10 cellular contexts compared by ENCODE assay signal in genomic region chr3:134372405-134373277, GRCh38. TPM values are rescaled to one million over a fixed set of nuclear protein-coding genes. Genes with fewer than 3 reads are reported as not detected.
DNase-seq lines count a peak whose midpoint lies in the region; ATAC-seq and TF ChIP-seq lines count a peak whose summit lies in the region.
"Had no signal": no experiment of that assay in that cellular context is flagged by ENCODE, and none has a peak within 500 bp of the region (broad histone marks: within the 10 kb centered on the region; RNA-seq: fewer than 3 reads in every experiment).

No MANE protein-coding gene starts in this region.

- ATAC-seq in Panc1 (no peak), HG03571 (IDR thresholded peaks at IDR 0.05; ENCODE audit: unreplicated experiment) (no peak)

- H3K4me2 ChIP-seq in fibroblast of lung (ENCODE audit: extremely low read depth, insufficient read depth, low read length) (peak overlapping the region; percentile 98), neuronal stem cell (ENCODE audit: insufficient read depth, low read length, poor library complexity, severe bottlenecking) (peak overlapping the region; percentile 73)

- H3K27ac ChIP-seq in Panc1 (ENCODE audit: low read length) (peak overlapping the region; percentile 94), fibroblast of lung (ENCODE audit: insufficient read depth, low read length) (peak overlapping the region; percentile 92), neuronal stem cell (replicated peaks; ENCODE audit: low read length) (peak overlapping the region; percentile 99)

- H3K79me1 ChIP-seq in neuronal stem cell (ENCODE audit: low read depth, low read length) = peaks cover 7% of the 10 kb centered on the region

- H3K9ac ChIP-seq in fibroblast of lung (ENCODE audit: insufficient read depth, low read length) (peak overlapping the region; percentile 100), neuronal stem cell (ENCODE audit: low read depth, low read length, poor library complexity) (peak overlapping the region; percentile 95)

- peaks cover 72% of the 10 kb centered on the region for H3K4me1 ChIP-seq in Panc1 (ENCODE audit: control insufficient read depth, insufficient read depth, low read length)
- H3K4me1 ChIP-seq in fibroblast of lung (ENCODE audit: control insufficient read depth, extremely low read depth, insufficient read depth, low read length) = peaks cover 44% of the 10 kb centered on the region
- peaks cover 19 to 46% of the 10 kb centered on the region in 2 donors for H3K4me1 ChIP-seq in neuronal stem cell (ENCODE audit: control insufficient read depth in 2 of 2, insufficient read depth in 1 of 2, low read depth in 1 of 2, low read length in 2 of 2)

- H3K4ac ChIP-seq in neuronal stem cell (ENCODE audit: low read length) = no peak overlapping the region

- no peak overlapping the region for H2AFZ ChIP-seq in fibroblast of lung (ENCODE audit: low read length)
- H2AFZ ChIP-seq in neuronal stem cell (ENCODE audit: low read length) = no peak overlapping the region

- H2BK12ac ChIP-seq in neuronal stem cell (ENCODE audit: low read length) = no peak overlapping the region

- in situ Hi-C loops in Panc1 (cut with HindIII; ENCODE audit: low pct_unique_long_range_greater_than_20kb, low sequenced_read_pairs) = no loop called here
- in situ Hi-C loops in GM13976 (cut with MboI; ENCODE audit: low sequenced_read_pairs, unreplicated experiment) = no loop called here

- H3K14ac ChIP-seq in neuronal stem cell (ENCODE audit: low read length) = no peak overlapping the region

- H3K27me3 ChIP-seq in Panc1 (ENCODE audit: control insufficient read depth, insufficient read depth, low read length) (no peaks in the 10 kb centered on the region), fibroblast of lung (ENCODE audit: control insufficient read depth, insufficient read depth, low read length) (no peaks in the 10 kb centered on the region), neuronal stem cell (ENCODE audit: control insufficient read depth in 3 of 3, insufficient read depth in 3 of 3, low read depth in 1 of 3, low read length in 3 of 3) (peaks cover 0 to 21% (median 4%) of the 10 kb centered on the region in 3 experiments)

- H4K8ac ChIP-seq in neuronal stem cell (ENCODE audit: low read depth, low read length) = no peak overlapping the region

- no peak overlapping the region for H2BK120ac ChIP-seq in neuronal stem cell (ENCODE audit: low read depth, low read length)

- no peak overlapping the region for H3K23ac ChIP-seq in neuronal stem cell (ENCODE audit: low read depth, low read length, poor library complexity)

- H3K36me3 ChIP-seq in Panc1 (ENCODE audit: control insufficient read depth, insufficient read depth, low read length) (peaks cover 23% of the 10 kb centered on the region), fibroblast of lung (ENCODE audit: control insufficient read depth, insufficient read depth, low read length) (peaks cover 33% of the 10 kb centered on the region), neuronal stem cell (replicated peaks in 1 of 2; ENCODE audit: control insufficient read depth in 2 of 2, insufficient read depth in 2 of 2, low read length in 2 of 2) (peaks cover 38 to 50% of the 10 kb centered on the region in 2 donors)

- DNase-seq in AG04449 (ENCODE audit: low read depth, low spot score) (no peak), Panc1 (ENCODE audit: low read depth, low spot score) (no peak), fibroblast of lung (ENCODE audit: low read depth in 2 of 2) (no peak), neuronal stem cell (ENCODE audit: low spot score) (no peak), NCI-H510A treated with DMSO at 0.1 percent for 48 hours (lab: John Stamatoyannopoulos, UW) (no peak), GM19240 (ENCODE audit: insufficient read length, low spot score) (no peak), GM13976 (ENCODE audit: low spot score) (no peak)
- DNase-seq: activated CD4-positive, alpha-beta T cell treated with anti-CD3 and anti-CD28 coated beads for 48 hours; NCI-H2081 treated with DMSO at 0.1 percent for 48 hours had no signal

- peaks cover 65% of the 10 kb centered on the region for H3K79me2 ChIP-seq in fibroblast of lung (ENCODE audit: control insufficient read depth, insufficient read depth, low read length)

- H4K91ac ChIP-seq in neuronal stem cell (ENCODE audit: low read depth, low read length, poor library complexity) = no peak overlapping the region

- H3K9me3 ChIP-seq in Panc1 (ENCODE audit: control insufficient read depth, insufficient read depth, low read depth, low read length) (no peaks in the 10 kb centered on the region), fibroblast of lung (ENCODE audit: control insufficient read depth, insufficient read depth, low read depth, low read length) (no peaks in the 10 kb centered on the region), neuronal stem cell (replicated peaks in 1 of 2; ENCODE audit: control insufficient read depth in 2 of 2, insufficient read depth in 1 of 2, low read depth in 1 of 2, low read length in 2 of 2) (no peaks in the 10 kb centered on the region)

- H2BK5ac ChIP-seq in neuronal stem cell (ENCODE audit: low read length) = peak overlapping the region; percentile 99

- CTCF ChIA-PET in AG04449 (lab: Yijun Ruan, JAX) (interaction anchor here (1.0 to 6.8 kb wide), 7 partner anchors 11 to 114 kb away, joined by 3 to 62 read pairs (median 3); no protein-coding TSS in a partner anchor), Panc1 (lab: Charles Lee) (interaction anchor here (0.6 kb wide), 2 partner anchors 101 to 111 kb away, joined by 3 to 4 read pairs; no protein-coding TSS in a partner anchor)

- TF ChIP-seq CTCF in AG04449 (IDR thresholded peaks at IDR 0.05; ENCODE audit: insufficient read depth, low read length, missing control alignments) = no peak
- no peak for TF ChIP-seq CTCF in Panc1 (IDR thresholded peaks at IDR 0.05)
- no peak for TF ChIP-seq CTCF in fibroblast of lung (conservative IDR thresholded peaks at IDR 0.05 in 1 of 2, IDR thresholded peaks at IDR 0.05 in 1 of 2; ENCODE audit: low read depth in 1 of 2, low read length in 2 of 2)
- no peak for TF ChIP-seq CTCF in GM13976 (IDR thresholded peaks at IDR 0.05; ENCODE audit: borderline replicate concordance, control extremely low read depth, extremely low read depth, insufficient read depth, missing control alignments)

- POLR2A ChIA-PET in AG04449 (lab: Yijun Ruan, JAX) = interaction anchor here (0.6 to 13.6 kb wide), 19 partner anchors 10 to 113 kb away, joined by 3 to 172 read pairs (median 10); partner anchors contain the start of genes ANAPC13 and CEP63
- POLR2A ChIA-PET in Panc1 (lab: Charles Lee) = interaction anchor here (0.6 to 1.5 kb wide), 3 partner anchors 9 to 825 kb away, joined by 4 to 7 read pairs (median 7); no protein-coding TSS in a partner anchor

- peak overlapping the region; percentile 46 for H2BK15ac ChIP-seq in neuronal stem cell (ENCODE audit: low read length)

- no peaks in the 10 kb centered on the region for H4K20me1 ChIP-seq in fibroblast of lung (ENCODE audit: control insufficient read depth, extremely low read depth, insufficient read depth, low read length)

- intact Hi-C loops in Panc1 (cut with micrococcal nuclease; ENCODE audit: unreplicated experiment) = loop anchor here (2.0 kb wide), 1 partner anchor 64 kb away; no protein-coding TSS in a partner anchor

- H3K4me3 ChIP-seq in AG04449 (ENCODE audit: low read depth, low read length) (peak overlapping the region; percentile 99), Panc1 (ENCODE audit: low read depth in 2 of 2, low read length in 2 of 2) (peak overlapping the region; percentile 87 to 95), fibroblast of lung (replicated peaks in 1 of 4; ENCODE audit: control extremely low read depth in 1 of 4, insufficient read depth in 1 of 4, low read depth in 3 of 4, low read length in 4 of 4) (peak overlapping the region; percentile 55 to 98 (median 79)), neuronal stem cell (ENCODE audit: low read length in 2 of 2) (peak overlapping the region; percentile 97 to 99)

- WGBS in neuronal stem cell (ENCODE audit: extremely low coverage in 2 of 2, insufficient read length in 2 of 2, insufficient replicate concordance in 1 of 2), 2 donors = no CpG with 5 or more reads among the region's 9 CpGs

- peak overlapping the region; percentile 98 for H3K18ac ChIP-seq in neuronal stem cell (ENCODE audit: low read length)

- peak overlapping the region; percentile 32 for H2AK5ac ChIP-seq in neuronal stem cell (ENCODE audit: low read depth, low read length)

- no TSS peak for BruUV-seq in Panc1 (replicated peaks; lab: Mats Ljungman, UMichigan)

RNA-seq across cellular contexts. Expression of gene AMOTL2, which starts 1.6 kb away (rescaled TPM):
- total RNA-seq in Panc1 (2021; ENCODE audit: unreplicated experiment) (146 TPM), fibroblast of lung (58.6 and 74.6 TPM in 2 replicates)
- 73.2 TPM for polyA plus RNA-seq in Panc1 (2012; ENCODE audit: insufficient read length)
- polyA plus RNA-seq in fibroblast of lung = 68.9 and 97.0 TPM in 2 replicates
- 59.7 and 93.1 TPM in 2 replicates for polyA plus RNA-seq in fibroblast of lung (2012)
- polyA minus RNA-seq in fibroblast of lung (ENCODE audit: low replicate concordance) = 187 and 260 TPM in 2 replicates
- 61.7 TPM for polyA plus RNA-seq in neuronal stem cell (2013, experiment 1 of 2)
- polyA plus RNA-seq in neuronal stem cell (2013, experiment 2 of 2) = 60.5 TPM
